ENCODE assay signal across 8 cellular contexts in genomic region chr17:40068129-40068581, GRCh38. TPM values are rescaled to one million over a fixed set of nuclear protein-coding genes. Genes with fewer than 3 reads are reported as not detected.
DNase-seq lines count a peak whose midpoint lies in the region; ATAC-seq, FAIRE-seq and TF ChIP-seq lines count a peak whose summit lies in the region.

No MANE protein-coding gene starts in this region.

- H3K27me3 ChIP-seq in iPS-20b (ENCODE audit: insufficient read depth, low read length) (peaks cover 17% of the 10 kb centered on the region), small intestine (ENCODE audit: control insufficient read depth in 2 of 2, insufficient read depth in 2 of 2, low read length in 2 of 2) (no peaks in the 10 kb centered on the region)

- H3K27ac ChIP-seq in iPS-20b (ENCODE audit: low read length) (no peak overlapping the region), small intestine (ENCODE audit: low read depth in 1 of 2, low read length in 1 of 2) (peak overlapping the region; percentile 90 to 97)

- FAIRE-seq in small intestine (lab: Jason Lieb, UNC) = no peak

- ATAC-seq in activated T-cell treated with anti-CD3 and anti-CD28 coated beads, Interleukin-2, amount 50 U/mL, for 72 hours (replicated peaks in 1 of 2) = no peak
- ATAC-seq in GM19324 (IDR thresholded peaks at IDR 0.05; ENCODE audit: low FRiP score, unreplicated experiment) (no peak), HG03135 (IDR thresholded peaks at IDR 0.05; ENCODE audit: unreplicated experiment) (no peak)

- H3K9me3 ChIP-seq in iPS-20b (ENCODE audit: insufficient read depth, low read depth, low read length) (no peaks in the 10 kb centered on the region), small intestine (ENCODE audit: control insufficient read depth, low read depth) (no peaks in the 10 kb centered on the region)

- peaks cover 71% of the 10 kb centered on the region for H3K4me1 Mint-ChIP-seq in HFFc6 (ENCODE audit: low read depth)
- peaks cover 64% of the 10 kb centered on the region for H3K4me1 Mint-ChIP-seq in activated T-cell treated with anti-CD3 and anti-CD28 coated beads, Interleukin-2, amount 50 U/mL, for 72 hours (ENCODE audit: low read depth)

- H3K4me1 ChIP-seq in iPS-20b (ENCODE audit: insufficient read depth, low read length) = peaks cover 44% of the 10 kb centered on the region; the same call in 1 of the 2 replicates
- peaks cover 14 to 35% of the 10 kb centered on the region in 2 donors for H3K4me1 ChIP-seq in small intestine (ENCODE audit: control insufficient read depth in 2 of 2, insufficient read depth in 1 of 2, low read depth in 1 of 2, low read length in 1 of 2)

- H3K9ac ChIP-seq in iPS-20b (ENCODE audit: low read depth, low read length) = no peak overlapping the region

- WGBS in small intestine, 3 donors = 23 to 38% (median 34%) methylated on average over 4 of the region's 4 CpGs

- H3K36me3 Mint-ChIP-seq in HFFc6 (ENCODE audit: low read depth) = no peaks in the 10 kb centered on the region
- H3K36me3 Mint-ChIP-seq in activated T-cell treated with anti-CD3 and anti-CD28 coated beads, Interleukin-2, amount 50 U/mL, for 72 hours (ENCODE audit: insufficient read depth in 2 of 2) = peaks cover 1% of the 10 kb centered on the region in 2 donors

- in situ Hi-C loops in KBM-7 (cut with MboI; ENCODE audit: low pct_unique_long_range_greater_than_20kb, low sequenced_read_pairs) = no loop called here

- H3K4me3 Mint-ChIP-seq in HFFc6 = peak overlapping the region; percentile 88
- H3K4me3 Mint-ChIP-seq in activated T-cell treated with anti-CD3 and anti-CD28 coated beads, Interleukin-2, amount 50 U/mL, for 72 hours = peak overlapping the region; percentile 91 to 92

- no peaks in the 10 kb centered on the region; the same call in none of the 2 replicates for H3K27me3 Mint-ChIP-seq in HFFc6 (ENCODE audit: insufficient read depth)
- no peaks in the 10 kb centered on the region for H3K27me3 Mint-ChIP-seq in activated T-cell treated with anti-CD3 and anti-CD28 coated beads, Interleukin-2, amount 50 U/mL, for 72 hours (ENCODE audit: low read depth)

- H3K9me3 Mint-ChIP-seq in HFFc6 = no peaks in the 10 kb centered on the region
- no peaks in the 10 kb centered on the region for H3K9me3 Mint-ChIP-seq in activated T-cell treated with anti-CD3 and anti-CD28 coated beads, Interleukin-2, amount 50 U/mL, for 72 hours

- DNase-seq in HFFc6 (no peak), small intestine (peak; percentile 41), KBM-7 (no peak), dermis blood vessel endothelial cell (no peak)
- DNase-seq in activated T-cell treated with anti-CD3 and anti-CD28 coated beads, Interleukin-2, amount 50 U/mL, for 72 hours = no peak

- TF ChIP-seq CTCF in HFFc6 (IDR thresholded peaks at IDR 0.05) = no peak

- 0 out of 2 replicates have a peak overlapping the region, but pooled peaks have one; percentile 53 for H3K4me3 ChIP-seq in iPS-20b (ENCODE audit: low read length)
- no peak overlapping the region for H3K4me3 ChIP-seq in small intestine (ENCODE audit: low read depth in 1 of 2, low read length in 2 of 2)

- H3K36me3 ChIP-seq in iPS-20b (ENCODE audit: insufficient read depth, low read depth, low read length) = no peaks in the 10 kb centered on the region
- H3K36me3 ChIP-seq in small intestine (ENCODE audit: control insufficient read depth in 2 of 2, insufficient read depth in 2 of 2, low read length in 2 of 2) = no peaks in the 10 kb centered on the region

- H3K27ac Mint-ChIP-seq in HFFc6 = peak overlapping the region; percentile 96
- peak overlapping the region; percentile 88 for H3K27ac Mint-ChIP-seq in activated T-cell treated with anti-CD3 and anti-CD28 coated beads, Interleukin-2, amount 50 U/mL, for 72 hours

RNA-seq across cellular contexts. Expression of gene THRA, which starts 5.4 kb away (rescaled TPM):
- 10 to 100 TPM; 29.3 to 33.7 (median 30.7) TPM for total RNA-seq in HFFc6 (2021; fragmentation: NEBNext Ultra II Directional; extraction: Animal tissue kit (Norgen Biotek cat#: 25700))
- total RNA-seq in activated T-cell treated with anti-CD3 and anti-CD28 coated beads, Interleukin-2, amount 50 U/mL, for 72 hours = 10 to 100 TPM; 12.2 to 14.7 TPM
- polyA plus RNA-seq in small intestine = 10 to 100 TPM; 22.4 to 50.7 (median 36.0) TPM
- total RNA-seq in dermis blood vessel endothelial cell = 32.5 and 58.2 TPM in 2 replicates

RNA-seq across cellular contexts. Expression of gene MED24, which starts 13.9 kb away (rescaled TPM):
- 10 to 100 TPM; 60.9 to 72.8 (median 65.3) TPM for total RNA-seq in HFFc6 (2021; fragmentation: NEBNext Ultra II Directional; extraction: Animal tissue kit (Norgen Biotek cat#: 25700))
- 10 to 100 TPM; 82.6 to 97.0 TPM for total RNA-seq in activated T-cell treated with anti-CD3 and anti-CD28 coated beads, Interleukin-2, amount 50 U/mL, for 72 hours
- polyA plus RNA-seq in small intestine = 10 to 100 TPM; 43.0 to 64.6 (median 49.6) TPM
- 52.2 and 77.4 TPM in 2 replicates for total RNA-seq in dermis blood vessel endothelial cell

RNA-seq across cellular contexts. Expression of gene NR1D1, which starts 32.2 kb away (rescaled TPM):
- total RNA-seq in HFFc6 (2021; fragmentation: NEBNext Ultra II Directional; extraction: Animal tissue kit (Norgen Biotek cat#: 25700)) = 10 to 100 TPM; 11.2 to 15.8 (median 15.1) TPM
- total RNA-seq in activated T-cell treated with anti-CD3 and anti-CD28 coated beads, Interleukin-2, amount 50 U/mL, for 72 hours = 1 to 10 TPM; 4.5 to 6.3 TPM
- 10 to 100 TPM in 2 of 3 donors, 1 to 10 TPM in 1; 8.5 to 25.1 (median 15.7) TPM for polyA plus RNA-seq in small intestine
- total RNA-seq in dermis blood vessel endothelial cell = 1.7 and 2.3 TPM in 2 replicates

RNA-seq across cellular contexts. Expression of gene CSF3, which starts 52.9 kb away (rescaled TPM):
- under 1 TPM in 5 of 6 experiments, not detected in 1; 0.31 to 0.59 (median 0.48) TPM for total RNA-seq in HFFc6 (2021; fragmentation: NEBNext Ultra II Directional; extraction: Animal tissue kit (Norgen Biotek cat#: 25700))
- not detected for total RNA-seq in activated T-cell treated with anti-CD3 and anti-CD28 coated beads, Interleukin-2, amount 50 U/mL, for 72 hours
- 1 to 10 TPM in 2 of 3 donors, not detected in 1; 2.0 to 2.8 TPM for polyA plus RNA-seq in small intestine
- 0.17 and 2.4 TPM in 2 replicates for total RNA-seq in dermis blood vessel endothelial cell

RNA-seq across cellular contexts. Expression of gene MSL1, which starts 53.6 kb away (rescaled TPM):
- 10 to 100 TPM; 61.2 to 67.8 (median 65.5) TPM for total RNA-seq in HFFc6 (2021; fragmentation: NEBNext Ultra II Directional; extraction: Animal tissue kit (Norgen Biotek cat#: 25700))
- 100 to 1,000 TPM; 115 to 121 TPM for total RNA-seq in activated T-cell treated with anti-CD3 and anti-CD28 coated beads, Interleukin-2, amount 50 U/mL, for 72 hours
- polyA plus RNA-seq in small intestine = 10 to 100 TPM; 53.1 to 81.6 (median 57.0) TPM
- 50.2 and 54.1 TPM in 2 replicates for total RNA-seq in dermis blood vessel endothelial cell
